Comparison of ENCODE assay signal across 16 cellular contexts in the genomic region with DNA sequence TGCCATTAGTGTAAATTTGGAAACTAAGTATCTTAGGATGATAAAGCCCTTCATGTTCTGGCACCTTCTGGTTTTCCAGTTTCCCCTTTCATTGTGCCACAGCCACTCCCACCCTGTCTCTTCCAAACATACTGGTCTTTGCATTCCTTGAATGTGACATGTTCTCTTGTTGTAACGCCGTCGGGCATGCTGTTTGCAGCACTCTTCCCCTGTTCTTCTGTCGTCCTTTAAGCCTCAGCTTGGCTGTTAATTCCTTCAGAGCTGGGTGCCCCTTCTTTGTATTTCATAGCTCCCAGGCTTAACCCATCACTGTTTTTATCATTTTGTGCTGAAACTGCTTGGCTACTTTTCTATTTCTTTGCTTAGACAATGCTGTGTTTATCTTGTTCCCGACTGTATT.
DNase-seq lines count a peak whose midpoint lies in the region; ATAC-seq and TF ChIP-seq lines count a peak whose summit lies in the region.
"Had no signal": no experiment of that assay in that cellular context is flagged by ENCODE, and none has a peak within 500 bp of the region (broad histone marks: within the 10 kb centered on the region; RNA-seq: fewer than 3 reads in every experiment).

No MANE protein-coding gene starts in this region.

- H4K20me1 ChIP-seq in PC-9 (ENCODE audit: insufficient read depth) (no peaks in the 10 kb centered on the region), neural progenitor cell (ENCODE audit: low read depth) (no peaks in the 10 kb centered on the region)
- H4K20me1 ChIP-seq: BLaER1 had no signal

- H3K9ac ChIP-seq in endocrine pancreas (ENCODE audit: control insufficient read depth, insufficient read depth, low read length) (no peak overlapping the region), neural progenitor cell (no peak overlapping the region)
- H3K9ac ChIP-seq: BLaER1 had no signal

- no peaks in the 10 kb centered on the region for H3K79me2 ChIP-seq in PC-9 (ENCODE audit: low read depth)
- no peaks in the 10 kb centered on the region for H3K79me2 ChIP-seq in neural progenitor cell (ENCODE audit: low read depth)

- H2AFZ ChIP-seq in PC-9 (peak overlapping the region; percentile 29; the same call in 1 of the 2 replicates), neural progenitor cell (replicated peaks) (peak overlapping the region; percentile 23)

- TF ChIP-seq CTCF in PC-9 (conservative IDR thresholded peaks at IDR 0.05), result no peak
- TF ChIP-seq CTCF in neural progenitor cell (IDR thresholded peaks at IDR 0.05), result no peak

- H3K4me3 ChIP-seq in PC-9 (no peak overlapping the region), endocrine pancreas (ENCODE audit: control insufficient read depth, insufficient read depth, low read length) (peak overlapping the region; percentile 11), neural progenitor cell (no peak overlapping the region)
- H3K4me3 ChIP-seq: BLaER1, SK-N-MC had no signal

- H3K36me3 ChIP-seq in PC-9 (ENCODE audit: low read depth) (no peaks in the 10 kb centered on the region), endocrine pancreas (ENCODE audit: control insufficient read depth, insufficient read depth, low read length) (no peaks in the 10 kb centered on the region), neural progenitor cell (no peaks in the 10 kb centered on the region)
- H3K36me3 ChIP-seq: ascending aorta, BLaER1 had no signal

- H3K27me3 ChIP-seq in PC-9 (ENCODE audit: insufficient read depth, low read depth), result no peaks in the 10 kb centered on the region
- H3K27me3 ChIP-seq in endocrine pancreas (ENCODE audit: control insufficient read depth, insufficient read depth, low read length), result no peaks in the 10 kb centered on the region
- H3K27me3 ChIP-seq in neural progenitor cell, result no peaks in the 10 kb centered on the region
- H3K27me3 ChIP-seq: ascending aorta, BLaER1 had no signal

- H3K9me3 ChIP-seq in PC-9 (ENCODE audit: insufficient read depth, low read depth) (no peaks in the 10 kb centered on the region), endocrine pancreas (ENCODE audit: control insufficient read depth, low read length) (no peaks in the 10 kb centered on the region), neural progenitor cell (ENCODE audit: low read depth) (no peaks in the 10 kb centered on the region)
- H3K9me3 ChIP-seq: ascending aorta, BLaER1 had no signal

- no peak for ATAC-seq in stimulated activated memory B cell treated with anti-CD40 and anti-IgM and Interleukin-4, amounts not matched to agents 10 μg/mL and 1 μg/mL and 100 μg/mL, for 72 hours
- no peak for ATAC-seq in HG03135 (IDR thresholded peaks at IDR 0.05; ENCODE audit: unreplicated experiment)
- ATAC-seq: activated T-cell treated with anti-CD3 and anti-CD28 coated beads, Interleukin-2, amount 50 U/mL, for 4 hours; natural killer cell had no signal

- CTCF ChIA-PET in PC-9 (lab: Charles Lee), result no interaction called here

- peaks cover 2% of the 10 kb centered on the region for H3K27me3 Mint-ChIP-seq in neural progenitor cell (ENCODE audit: insufficient read depth, low read depth)
- H3K27me3 Mint-ChIP-seq in stimulated activated memory B cell treated with anti-CD40 and anti-IgM and Interleukin-4, amounts not matched to agents 10 μg/mL and 1 μg/mL and 100 μg/mL, for 72 hours, result peaks cover 19% of the 10 kb centered on the region

- intact Hi-C loops in PC-9 (cut with micrococcal nuclease; ENCODE audit: unreplicated experiment), result loop anchor here (10.0 kb wide), 1 partner anchor 320 kb away; no protein-coding TSS in a partner anchor

- POLR2A ChIA-PET in PC-9 (lab: Charles Lee; ENCODE audit: unreplicated experiment), result no interaction called here

- no peak overlapping the region for H3K27ac Mint-ChIP-seq in neural progenitor cell
- no peak overlapping the region for H3K27ac Mint-ChIP-seq in stimulated activated memory B cell treated with anti-CD40 and anti-IgM and Interleukin-4, amounts not matched to agents 10 μg/mL and 1 μg/mL and 100 μg/mL, for 72 hours
- H3K27ac Mint-ChIP-seq: natural killer cell had no signal

- H3K4me1 Mint-ChIP-seq in neural progenitor cell, result peaks cover 4% of the 10 kb centered on the region
- H3K4me1 Mint-ChIP-seq in stimulated activated memory B cell treated with anti-CD40 and anti-IgM and Interleukin-4, amounts not matched to agents 10 μg/mL and 1 μg/mL and 100 μg/mL, for 72 hours, result no peaks in the 10 kb centered on the region
- H3K4me1 Mint-ChIP-seq: natural killer cell had no signal

- H3K4me3 Mint-ChIP-seq in neural progenitor cell, result no peak overlapping the region
- H3K4me3 Mint-ChIP-seq in stimulated activated memory B cell treated with anti-CD40 and anti-IgM and Interleukin-4, amounts not matched to agents 10 μg/mL and 1 μg/mL and 100 μg/mL, for 72 hours, result no peak overlapping the region
- H3K4me3 Mint-ChIP-seq: activated T-cell treated with anti-CD3 and anti-CD28 coated beads, Interleukin-2, amount 50 U/mL, for 4 hours; natural killer cell had no signal

- no peaks in the 10 kb centered on the region for H3F3A ChIP-seq in PC-9 (ENCODE audit: insufficient read depth, low read depth)
- no peaks in the 10 kb centered on the region for H3F3A ChIP-seq in neural progenitor cell (ENCODE audit: low read depth)

- BruUV-seq in PC-9 (replicated peaks; lab: Mats Ljungman, UMichigan), result no TSS peak

- DNase-seq in Daoy (ENCODE audit: low read depth) (peak; percentile 34), PC-9 (peak in 1 of 2 experiments; percentile 10), neural progenitor cell (ENCODE audit: low spot score) (peak; percentile 76), HK-2 (ENCODE audit: unreplicated experiment) (no peak), anterior cingulate cortex (lab: John Stamatoyannopoulos, UW) (no peak)
- DNase-seq: activated T-cell treated with anti-CD3 and anti-CD28 coated beads, Interleukin-2, amount 50 U/mL, for 4 hours; kidney; natural killer cell; NCI-H526; stimulated activated CD4-positive, alpha-beta T cell treated with anti-CD3 and anti-CD28 coated beads, Interleukin-12 subunit alpha, Interleukin-12 subunit beta, amount 100 ng/mL, for 4 hours had no signal

- no peaks in the 10 kb centered on the region for H3K9me3 Mint-ChIP-seq in neural progenitor cell
- no peaks in the 10 kb centered on the region for H3K9me3 Mint-ChIP-seq in stimulated activated memory B cell treated with anti-CD40 and anti-IgM and Interleukin-4, amounts not matched to agents 10 μg/mL and 1 μg/mL and 100 μg/mL, for 72 hours
- H3K9me3 Mint-ChIP-seq: activated T-cell treated with anti-CD3 and anti-CD28 coated beads, Interleukin-2, amount 50 U/mL, for 4 hours; natural killer cell had no signal

- H3K36me3 Mint-ChIP-seq in neural progenitor cell, result no peaks in the 10 kb centered on the region
- no peaks in the 10 kb centered on the region for H3K36me3 Mint-ChIP-seq in stimulated activated memory B cell treated with anti-CD40 and anti-IgM and Interleukin-4, amounts not matched to agents 10 μg/mL and 1 μg/mL and 100 μg/mL, for 72 hours
- H3K36me3 Mint-ChIP-seq: natural killer cell had no signal

- no peaks in the 10 kb centered on the region for H3K9me2 ChIP-seq in PC-9 (ENCODE audit: insufficient read depth)

- H3K4me1 ChIP-seq in PC-9 (replicated peaks; ENCODE audit: insufficient read depth), result no peaks in the 10 kb centered on the region
- H3K4me1 ChIP-seq in endocrine pancreas (ENCODE audit: control insufficient read depth, insufficient read depth, low read length), result no peaks in the 10 kb centered on the region
- peaks cover 14% of the 10 kb centered on the region for H3K4me1 ChIP-seq in neural progenitor cell
- H3K4me1 ChIP-seq: ascending aorta, BLaER1 had no signal

- peak overlapping the region; percentile 40 for H3K4me2 ChIP-seq in PC-9
- H3K4me2 ChIP-seq in neural progenitor cell, result peak overlapping the region; percentile 51
- H3K4me2 ChIP-seq: BLaER1 had no signal

- H3K27ac ChIP-seq in PC-9 (no peak overlapping the region), neural progenitor cell (no peak overlapping the region)
- H3K27ac ChIP-seq: ascending aorta, BLaER1, SK-N-MC had no signal

Comparison
In these comparisons a context has a peak if more than half of its experiments do, and no peak if none do; other contexts are left out.
1. DNase-seq: peak in Daoy (single experiment) and neural progenitor cell (single experiment); none in HK-2 (single experiment) and anterior cingulate cortex (0 of 58).